2 cellular contexts compared by ENCODE assay signal in the genomic region with DNA sequence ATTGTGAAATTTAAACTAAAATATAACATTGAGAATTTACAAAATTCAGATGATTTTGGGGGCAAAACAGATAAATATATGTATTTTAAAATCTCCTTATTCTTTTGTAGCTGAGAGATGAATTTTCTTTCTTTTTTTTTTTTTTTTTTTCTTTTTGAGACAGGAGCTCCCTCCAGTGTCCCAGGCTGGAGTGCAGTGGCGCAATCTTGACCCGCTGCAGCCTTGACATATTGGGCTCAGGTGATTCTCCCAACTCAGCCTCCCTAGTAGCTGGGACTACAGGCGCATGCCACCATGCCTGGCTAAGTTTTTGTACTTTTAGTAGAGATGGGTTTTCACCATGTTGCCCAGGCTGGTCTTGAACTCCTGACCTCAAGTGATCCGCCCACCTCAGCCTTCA.
TF ChIP-seq lines count a peak whose summit lies in the region.

No MANE protein-coding gene starts in this region.

TF ChIP-seq in HEK293T, 16 proteins besides CTCF, POLR2A, EP300 and RAD21:
- peak; percentile 48; the same call in 1 of the 2 replicates for TF ChIP-seq ZNF384 (IDR thresholded peaks at IDR 0.05)

TF ChIP-seq in HepG2, 621 proteins besides CTCF, POLR2A, EP300 and RAD21:
- peak; percentile 40; the same call in 1 of the 2 replicates for TF ChIP-seq CEBPG (CRISPR knock-in tag; IDR thresholded peaks at IDR 0.05)
